In genomic region chr14:81382517-81383225, GRCh38 we compare ENCODE assay signal across 18 cellular contexts. TPM values are rescaled to one million over a fixed set of nuclear protein-coding genes. Genes with fewer than 3 reads are reported as not detected.
DNase-seq lines count a peak whose midpoint lies in the region; ATAC-seq and TF ChIP-seq lines count a peak whose summit lies in the region.
"Had no signal": no experiment of that assay in that cellular context is flagged by ENCODE, and none has a peak within 500 bp of the region (broad histone marks: within the 10 kb centered on the region; RNA-seq: fewer than 3 reads in every experiment).

No MANE protein-coding gene starts in this region.

- POLR2A ChIA-PET in MCF 10A (lab: Yijun Ruan, JAX) = interaction anchor here (0.6 to 3.5 kb wide), 10 partner anchors 11 to 70 kb away, joined by 3 to 20 read pairs (median 4); partner anchors contain the start of gene STON2
- POLR2A ChIA-PET in SK-N-SH (lab: Yijun Ruan, JAX) = interaction anchor here (1.2 kb wide), 1 partner anchor 50 kb away, joined by 3 read pairs; no protein-coding TSS in a partner anchor

- peaks cover 5% of the 10 kb centered on the region for H3K36me3 Mint-ChIP-seq in MCF 10A (ENCODE audit: insufficient read depth, unreplicated experiment)

- no peak overlapping the region for H3K9ac ChIP-seq in SK-N-SH

- peaks cover 13% of the 10 kb centered on the region for H3K4me1 Mint-ChIP-seq in MCF 10A (ENCODE audit: insufficient read depth, unreplicated experiment)

- H3K9me3 Mint-ChIP-seq in MCF 10A (ENCODE audit: unreplicated experiment) = no peaks in the 10 kb centered on the region

- H3K27me3 ChIP-seq in foreskin keratinocyte = no peaks in the 10 kb centered on the region
- no peaks in the 10 kb centered on the region for H3K27me3 ChIP-seq in SK-N-SH (ENCODE audit: insufficient read depth)

- no peaks in the 10 kb centered on the region for H3K79me2 ChIP-seq in SK-N-SH (ENCODE audit: insufficient read depth)

- H3K36me3 ChIP-seq in SK-N-SH (replicated peaks in 1 of 2; ENCODE audit: control insufficient read depth in 1 of 2, insufficient read depth in 2 of 2, low read length in 1 of 2) = no peaks in the 10 kb centered on the region

- H2AFZ ChIP-seq in SK-N-SH (ENCODE audit: low read depth) = no peak overlapping the region

- H4K20me1 ChIP-seq in SK-N-SH (ENCODE audit: insufficient read depth) = no peaks in the 10 kb centered on the region

- DNase-seq in M059J (ENCODE audit: low read depth) (peak; percentile 21), MCF 10A (ENCODE audit: unreplicated experiment) (no peak), foreskin keratinocyte (peak in 1 of 2 donors; percentile 54), putamen (ENCODE audit: low spot score) (peak; percentile 47), SK-N-SH (no peak), occipital lobe (lab: John Stamatoyannopoulos, UW) (no peak), GM20000 (ENCODE audit: low spot score) (no peak)
- DNase-seq: ACHN; CD4-positive, alpha-beta T cell; HCEC 1CT; KBM-7; NCI-H1092; NCI-H146; NCI-H2081; NCI-H82; Right ventricle myocardium superior had no signal

- no peaks in the 10 kb centered on the region for H3K9me3 ChIP-seq in SK-N-SH

- no peaks in the 10 kb centered on the region for H3F3A ChIP-seq in SK-N-SH (replicated peaks; ENCODE audit: insufficient read depth)

- no peak overlapping the region for H3K4me3 Mint-ChIP-seq in MCF 10A (ENCODE audit: unreplicated experiment)
- H3K4me3 Mint-ChIP-seq: CD4-positive, alpha-beta T cell had no signal

- no peak overlapping the region for H3K4me2 ChIP-seq in SK-N-SH

- TF ChIP-seq RAD21 in SK-N-SH (IDR thresholded peaks at IDR 0.05; ENCODE audit: low read length) = no peak

- peak overlapping the region; percentile 57 for H3K27ac Mint-ChIP-seq in MCF 10A (ENCODE audit: low read depth, unreplicated experiment)
- H3K27ac Mint-ChIP-seq: CD4-positive, alpha-beta T cell had no signal

- H3K27me3 Mint-ChIP-seq in MCF 10A (ENCODE audit: insufficient read depth, unreplicated experiment) = no peaks in the 10 kb centered on the region
- H3K27me3 Mint-ChIP-seq: CD4-positive, alpha-beta T cell had no signal

- intact Hi-C loops in MCF 10A (cut with micrococcal nuclease) = no loop called here

- TF ChIP-seq EP300 in SK-N-SH (IDR thresholded peaks at IDR 0.05; ENCODE audit: borderline replicate concordance in 1 of 2, low read depth in 1 of 2, low read length in 1 of 2) = no peak

- H3K9me2 ChIP-seq in SK-N-SH = no peaks in the 10 kb centered on the region

- no peak for TF ChIP-seq CTCF in MCF 10A (IDR thresholded peaks at IDR 0.05; ENCODE audit: unreplicated experiment)
- TF ChIP-seq CTCF in foreskin keratinocyte (conservative IDR thresholded peaks at IDR 0.05) = no peak
- no peak for TF ChIP-seq CTCF in SK-N-SH (IDR thresholded peaks at IDR 0.05)
- no peak for TF ChIP-seq CTCF in GM20000 (IDR thresholded peaks at IDR 0.05; ENCODE audit: extremely low read depth, missing control alignments)

- ATAC-seq in foreskin keratinocyte (peak; percentile 78), HG03135 (IDR thresholded peaks at IDR 0.05; ENCODE audit: unreplicated experiment) (no peak)
- ATAC-seq: Panc1 had no signal

- H3K4me3 ChIP-seq in SK-N-SH (ENCODE audit: low read depth in 2 of 2, low read length in 1 of 2) = no peak overlapping the region

- CTCF ChIA-PET in MCF 10A (lab: Yijun Ruan, JAX) (interaction anchor here (1.0 to 1.5 kb wide), 6 partner anchors 11 to 114 kb away, joined by 3 to 5 read pairs (median 3); no protein-coding TSS in a partner anchor), SK-N-SH (lab: Yijun Ruan, JAX) (interaction anchor here (1.1 to 1.2 kb wide), 2 partner anchors 28 to 113 kb away, joined by 3 to 4 read pairs; no protein-coding TSS in a partner anchor)

- BruUV-seq in MCF 10A (replicated peaks; lab: Mats Ljungman, UMichigan) = no TSS peak

- 52% methylated on average over 8 of the region's 8 CpGs for WGBS in SK-N-SH (ENCODE audit: low lambda C conversion rate)

- H3K4me1 ChIP-seq in foreskin keratinocyte (peaks cover 18% of the 10 kb centered on the region), SK-N-SH (ENCODE audit: control insufficient read depth in 1 of 2, insufficient read depth in 2 of 2, low read depth in 1 of 2, low read length in 1 of 2) (no peaks in the 10 kb centered on the region)

- H3K27ac ChIP-seq in foreskin keratinocyte (peak overlapping the region; percentile 58), SK-N-SH (ENCODE audit: low read depth in 2 of 2, low read length in 1 of 2) (no peak overlapping the region)

TF ChIP-seq in SK-N-SH, 30 proteins besides CTCF, POLR2A, EP300 and RAD21:
- TF ChIP-seq MAX (IDR thresholded peaks at IDR 0.05; ENCODE audit: low read depth) (no peak), FOXM1 (IDR thresholded peaks at IDR 0.05; ENCODE audit: low read depth) (no peak), FOXJ3 (CRISPR knock-in tag; IDR thresholded peaks at IDR 0.05) (no peak), EZH2phosphoT487 (IDR thresholded peaks at IDR 0.05; ENCODE audit: borderline replicate concordance, low read depth) (no peak), TCF12 (IDR thresholded peaks at IDR 0.05) (no peak), TEAD4 (IDR thresholded peaks at IDR 0.05; ENCODE audit: borderline replicate concordance, insufficient read depth) (no peak), TAF1 (IDR thresholded peaks at IDR 0.05; ENCODE audit: borderline replicate concordance, low read depth, low read length) (no peak), NRF1 (IDR thresholded peaks at IDR 0.05; ENCODE audit: low read depth, low read length) (no peak), RCOR1 (IDR thresholded peaks at IDR 0.05; ENCODE audit: low read length) (no peak), PBX3 (IDR thresholded peaks at IDR 0.05) (no peak), MXI1 (IDR thresholded peaks at IDR 0.05; ENCODE audit: low read depth, low read length) (no peak), CHD2 (IDR thresholded peaks at IDR 0.05; ENCODE audit: low read length, partially characterized antibody) (no peak), USF1 (IDR thresholded peaks at IDR 0.05; ENCODE audit: borderline replicate concordance, low read depth) (no peak), IRF3 (IDR thresholded peaks at IDR 0.05; ENCODE audit: low read depth, low read length) (no peak), FOSL2 (IDR thresholded peaks at IDR 0.05; ENCODE audit: borderline replicate concordance, low read depth) (no peak)

RNA-seq across cellular contexts. Expression of gene STON2, which starts 17.5 kb away (rescaled TPM):
- total RNA-seq in M059J (2014; rRNA removed; shearing (Covaris generic)) = 0.20 and 1.3 TPM in 2 replicates
- total RNA-seq in MCF 10A (2022) (20.9 and 23.5 TPM in 2 replicates), foreskin keratinocyte (119 and 228 TPM in 2 replicates), occipital lobe (38.8 TPM)
- polyA plus RNA-seq in foreskin keratinocyte (15.9 and 28.9 TPM in 2 replicates), SK-N-SH (2012; rRNA removed) (0.05 TPM in 1 of 2 replicates, not detected in the other)
- 0.03 and 0.04 TPM in 2 replicates for polyA plus RNA-seq in SK-N-SH (2012; cell fraction: cytosol; rRNA removed)
- 0.01 TPM in 1 of 2 replicates, not detected in the other for polyA plus RNA-seq in SK-N-SH (2012; cell fraction: nucleus; rRNA removed)
- total RNA-seq: CD4-positive, alpha-beta T cell had no signal

Comparison
In these comparisons a context has a peak if more than half of its experiments do, and no peak if none do; other contexts are left out.
1. DNase-seq: peak in M059J (single experiment) and putamen (single experiment); none in MCF 10A (single experiment), SK-N-SH (single experiment), occipital lobe (single experiment) and GM20000 (single experiment).